In genomic region chr1:178464566-178464965, GRCh38 we compare ENCODE assay signal across 14 cellular contexts. TPM values are rescaled to one million over a fixed set of nuclear protein-coding genes. Genes with fewer than 3 reads are reported as not detected.
DNase-seq lines count a peak whose midpoint lies in the region; ATAC-seq, FAIRE-seq and TF ChIP-seq lines count a peak whose summit lies in the region.
"Had no signal": no experiment of that assay in that cellular context is flagged by ENCODE, and none has a peak within 500 bp of the region (broad histone marks: within the 10 kb centered on the region; RNA-seq: fewer than 3 reads in every experiment).

No MANE protein-coding gene starts in this region.

- H3K9me1 ChIP-seq in IMR-90 (ENCODE audit: insufficient read depth, low read length): peaks cover 10% of the 10 kb centered on the region

- POLR2A ChIA-PET in IMR-90 (lab: Charles Lee; ENCODE audit: unreplicated experiment): no interaction called here

- H3K27me3 ChIP-seq in IMR-90 (ENCODE audit: control insufficient read depth, insufficient read depth, low read length): no peaks in the 10 kb centered on the region
- H3K27me3 ChIP-seq: BLaER1 had no signal

- no peaks in the 10 kb centered on the region for H3K9me3 ChIP-seq in IMR-90 (ENCODE audit: control insufficient read depth, insufficient read depth, low read length)
- H3K9me3 ChIP-seq: A549, BLaER1 had no signal

- no peak overlapping the region for H3K9ac ChIP-seq in IMR-90 (ENCODE audit: low read depth, low read length)
- H3K9ac ChIP-seq: BLaER1 had no signal

- no peak overlapping the region for H2BK120ac ChIP-seq in IMR-90 (ENCODE audit: low read depth, low read length)

- H2BK5ac ChIP-seq in IMR-90 (ENCODE audit: low read depth, low read length, poor library complexity, severe bottlenecking): peak overlapping the region; percentile 39

- no peak overlapping the region for H3K4me3 ChIP-seq in IMR-90 (ENCODE audit: insufficient read depth, low read depth, low read length)
- H3K4me3 ChIP-seq: A549, BLaER1, K562 had no signal

- peaks cover 12% of the 10 kb centered on the region for H3K36me3 ChIP-seq in IMR-90 (ENCODE audit: control insufficient read depth, insufficient read depth, low read length)
- H3K36me3 ChIP-seq: BLaER1 had no signal

- H3K27ac ChIP-seq in IMR-90 (ENCODE audit: insufficient read depth, low read length): no peak overlapping the region
- H3K27ac ChIP-seq: A549, BLaER1, HL-60 had no signal

- no peak overlapping the region for H3K18ac ChIP-seq in IMR-90 (ENCODE audit: low read depth, low read length)

- in situ Hi-C loops in IMR-90 (cut with MboI; ENCODE audit: low sequenced_read_pairs): no loop called here

- H2AK9ac ChIP-seq in IMR-90 (replicated peaks; ENCODE audit: low read depth, low read length, poor library complexity): no peak overlapping the region

- no peak for TF ChIP-seq RAD21 in IMR-90 (IDR thresholded peaks at IDR 0.05; ENCODE audit: low read length)

- no peak for TF ChIP-seq CTCF in IMR-90 (conservative IDR thresholded peaks at IDR 0.05; ENCODE audit: low read depth, low read length)
- no peak for TF ChIP-seq CTCF in type B pancreatic cell (conservative IDR thresholded peaks at IDR 0.05)

- no peak overlapping the region for H2BK20ac ChIP-seq in IMR-90 (ENCODE audit: low read depth, low read length)

- no peak for TF ChIP-seq POLR2A in IMR-90 (IDR thresholded peaks at IDR 0.05; ENCODE audit: low read depth, low read length)

- CTCF ChIA-PET in IMR-90 (lab: Yijun Ruan, JAX): interaction anchor here (0.6 to 1.2 kb wide), 3 partner anchors 37 to 540 kb away, joined by 3 to 7 read pairs (median 3); no protein-coding TSS in a partner anchor

- no peak overlapping the region for H2BK15ac ChIP-seq in IMR-90 (ENCODE audit: low read depth, low read length)

- no peak overlapping the region for H4K5ac ChIP-seq in IMR-90 (ENCODE audit: low read depth, low read length)

- H3K4me2 ChIP-seq in IMR-90 (ENCODE audit: low read depth, low read length): no peak overlapping the region
- H3K4me2 ChIP-seq: A549, BLaER1 had no signal

- H4K20me1 ChIP-seq in IMR-90 (ENCODE audit: insufficient read depth, low read length): no peaks in the 10 kb centered on the region
- H4K20me1 ChIP-seq: BLaER1 had no signal

- H3K27ac Mint-ChIP-seq in type B pancreatic cell: peak overlapping the region; percentile 75

- H4K91ac ChIP-seq in IMR-90 (ENCODE audit: insufficient read depth, low read depth, low read length): no peak overlapping the region

- DNase-seq in IMR-90: no peak
- peak; percentile 5 for DNase-seq in fibroblast of the conjunctiva (ENCODE audit: low read depth)
- no peak for DNase-seq in type B pancreatic cell (ENCODE audit: extremely low spot score, unreplicated experiment)
- DNase-seq in NCI-H82 (lab: John Stamatoyannopoulos, UW): no peak
- DNase-seq: DMS53, GF-D8, H7 had no signal

- H4K8ac ChIP-seq in IMR-90 (ENCODE audit: low read depth in 2 of 2, low read length in 2 of 2): no peak overlapping the region; a peak in 1 of 4 replicates

- H3K4me1 Mint-ChIP-seq in type B pancreatic cell (ENCODE audit: unreplicated experiment): peaks cover 7% of the 10 kb centered on the region

- FAIRE-seq in TTC549 (lab: Jason Lieb, UNC): peak; percentile 86
- FAIRE-seq: A549, K562 had no signal

- no peak overlapping the region for H3K4ac ChIP-seq in IMR-90 (ENCODE audit: low read depth, low read length)

- H3K56ac ChIP-seq in IMR-90 (ENCODE audit: extremely low read depth, insufficient read depth, low read length): no peak overlapping the region

- H2AFZ ChIP-seq in IMR-90 (replicated peaks; ENCODE audit: low read length, poor library complexity): no peak overlapping the region

- intact Hi-C loops in IMR-90 (cut with micrococcal nuclease): no loop called here

- no peak overlapping the region for H2AK5ac ChIP-seq in IMR-90 (ENCODE audit: low read depth, low read length)

- H3K23ac ChIP-seq in IMR-90 (ENCODE audit: low read depth, low read length): no peak overlapping the region

- peaks cover 25% of the 10 kb centered on the region for H3K36me3 Mint-ChIP-seq in type B pancreatic cell

- H3K4me3 Mint-ChIP-seq in type B pancreatic cell: no peak overlapping the region

- no peak for ATAC-seq in IMR-90 (ENCODE audit: low read depth)
- ATAC-seq in HG03039 (IDR thresholded peaks at IDR 0.05; ENCODE audit: unreplicated experiment): no peak
- no peak for ATAC-seq in GM21360 (IDR thresholded peaks at IDR 0.05; ENCODE audit: unreplicated experiment)
- ATAC-seq: A549, K562 had no signal

- H3K14ac ChIP-seq in IMR-90 (replicated peaks; ENCODE audit: low read depth, low read length): no peak overlapping the region; the same call in 1 of the 2 replicates

- H3K9me3 Mint-ChIP-seq in type B pancreatic cell: no peaks in the 10 kb centered on the region

- dilution Hi-C loops in IMR-90 (cut with HindIII; ENCODE audit: low sequenced_read_pairs, unreplicated experiment): no loop called here

- no TSS peak for BruUV-seq in IMR-90 (replicated peaks; lab: Mats Ljungman, UMichigan)

- H3K4me1 ChIP-seq in IMR-90 (ENCODE audit: control insufficient read depth, insufficient read depth, low read length): peaks cover 4% of the 10 kb centered on the region; the same call in 1 of the 2 replicates
- H3K4me1 ChIP-seq: A549 had no signal

- peaks cover 0 to 11% of the 10 kb centered on the region in 2 experiments; a peak in 2 of 4 replicates for H3K79me1 ChIP-seq in IMR-90 (ENCODE audit: low read depth in 1 of 2, low read length in 2 of 2)

- no peaks in the 10 kb centered on the region for H3K27me3 Mint-ChIP-seq in type B pancreatic cell

TF ChIP-seq in IMR-90, 13 proteins besides CTCF, POLR2A, EP300 and RAD21:
- TF ChIP-seq SMC3 (IDR thresholded peaks at IDR 0.05; ENCODE audit: low read depth, low read length) (no peak), CEBPB (IDR thresholded peaks at IDR 0.05; ENCODE audit: low read depth, low read length) (no peak), MXI1 (IDR thresholded peaks at IDR 0.05; ENCODE audit: borderline replicate concordance, low read depth, low read length) (no peak), BHLHE40 (IDR thresholded peaks at IDR 0.05; ENCODE audit: low read depth, low read length) (no peak), NFE2L2 (IDR thresholded peaks at IDR 0.05; ENCODE audit: low read depth, low read length) (no peak), FOS (IDR thresholded peaks at IDR 0.05; ENCODE audit: low read depth, low read length) (no peak), MAZ (IDR thresholded peaks at IDR 0.05; ENCODE audit: borderline replicate concordance, low read depth, low read length) (no peak), MAFK (IDR thresholded peaks at IDR 0.05; ENCODE audit: low read depth, low read length) (no peak), CHD1 (IDR thresholded peaks at IDR 0.05; ENCODE audit: low read depth, low read length) (no peak), ELK1 (IDR thresholded peaks at IDR 0.05; ENCODE audit: borderline replicate concordance, low read depth, low read length) (no peak), RCOR1 (IDR thresholded peaks at IDR 0.05; ENCODE audit: insufficient replicate concordance, low read length) (no peak), RFX5 (IDR thresholded peaks at IDR 0.05; ENCODE audit: low read depth, low read length) (no peak)

RNA-seq across cellular contexts. Expression of gene CLEC20A, which starts 32.2 kb away (rescaled TPM):
- not detected in 2 replicates for total RNA-seq in IMR-90 (2012; rRNA removed)
- polyA plus RNA-seq in IMR-90 (2012; rRNA removed): not detected in 2 replicates
- polyA plus RNA-seq in IMR-90 (2012; cell fraction: cytosol; rRNA removed): not detected in 2 replicates
- polyA plus RNA-seq in IMR-90 (2012; cell fraction: nucleus; rRNA removed; ENCODE audit: low replicate concordance): not detected in 2 replicates
- not detected in 2 replicates for total RNA-seq in type B pancreatic cell (ENCODE audit: low replicate concordance)
- total RNA-seq: H7, K562 had no signal
- polyA plus RNA-seq: A549, K562 had no signal

RNA-seq across cellular contexts. Expression of gene TEX35, which starts 48.3 kb away (rescaled TPM):
- total RNA-seq in IMR-90 (2012; rRNA removed) (not detected in 2 replicates), type B pancreatic cell (ENCODE audit: low replicate concordance) (not detected in 2 replicates)
- 0.05 TPM in 1 of 2 replicates, not detected in the other for polyA plus RNA-seq in IMR-90 (2012; rRNA removed)
- 0.04 TPM in 1 of 2 replicates, not detected in the other for polyA plus RNA-seq in IMR-90 (2012; cell fraction: cytosol; rRNA removed)
- 0.11 and 0.16 TPM in 2 replicates for polyA plus RNA-seq in IMR-90 (2012; cell fraction: nucleus; rRNA removed; ENCODE audit: low replicate concordance)
- total RNA-seq: H7, K562 had no signal
- polyA plus RNA-seq: A549, K562 had no signal
